9 cellular contexts compared by ENCODE assay signal in the genomic region with DNA sequence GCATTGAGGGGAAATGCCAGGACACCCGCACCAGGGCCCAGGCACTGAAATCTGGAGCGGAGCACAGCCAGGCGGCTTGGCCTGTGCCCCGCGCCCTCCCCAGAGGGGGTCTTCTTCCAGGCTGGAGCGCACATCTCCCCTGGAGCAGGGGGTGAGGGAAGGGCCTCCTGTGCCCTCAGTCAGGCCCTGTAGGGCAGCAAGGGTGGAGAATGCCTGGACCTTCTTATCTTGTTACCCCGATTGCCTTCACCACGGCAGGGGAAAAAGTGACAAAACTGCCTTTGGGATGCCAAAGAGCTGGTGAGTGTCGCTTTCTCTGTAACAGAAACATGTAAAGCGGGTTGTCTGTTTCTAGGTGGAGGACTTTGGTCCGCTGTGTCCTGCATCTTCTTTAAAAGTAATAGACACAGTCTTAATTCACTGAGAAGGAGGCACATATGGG. TPM values are rescaled to one million over a fixed set of nuclear protein-coding genes. Genes with fewer than 3 reads are reported as not detected.
DNase-seq lines count a peak whose midpoint lies in the region; ATAC-seq and TF ChIP-seq lines count a peak whose summit lies in the region.
"Had no signal": no experiment of that assay in that cellular context is flagged by ENCODE, and none has a peak within 500 bp of the region (broad histone marks: within the 10 kb centered on the region; RNA-seq: fewer than 3 reads in every experiment).

No MANE protein-coding gene starts in this region.

- H3K4me1 ChIP-seq in adrenal gland (replicated peaks in 1 of 2), result peaks cover 14 to 21% of the 10 kb centered on the region in 2 donors

- DNase-seq in natural killer cell (no peak), epithelial cell of proximal tubule (ENCODE audit: low read depth) (no peak), nephron progenitor cell (no peak), adrenal gland (no peak), NCI-H524 treated with DMSO at 0.1 percent for 48 hours (lab: John Stamatoyannopoulos, UW) (no peak), HT-29 (ENCODE audit: low spot score) (no peak)
- no peak for DNase-seq in natural killer cell treated with Interleukin-12 subunit alpha and Interleukin-12 subunit beta and Interleukin-15 and Interleukin-18, amount 100 ng/mL, for 72 hours (ENCODE audit: low spot score)

- H3K4me3 Mint-ChIP-seq in natural killer cell, result peak overlapping the region; percentile 49
- no peak overlapping the region for H3K4me3 Mint-ChIP-seq in natural killer cell treated with Interleukin-12 subunit alpha and Interleukin-12 subunit beta and Interleukin-15 and Interleukin-18, amount 100 ng/mL, for 72 hours
- H3K4me3 Mint-ChIP-seq in nephron progenitor cell, result peak overlapping the region; percentile 85

- TF ChIP-seq POLR2A in adrenal gland (IDR thresholded peaks at IDR 0.05), result no peak

- H3K36me3 Mint-ChIP-seq in natural killer cell, result no peaks in the 10 kb centered on the region
- H3K36me3 Mint-ChIP-seq in natural killer cell treated with Interleukin-12 subunit alpha and Interleukin-12 subunit beta and Interleukin-15 and Interleukin-18, amount 100 ng/mL, for 72 hours, result peaks cover 5% of the 10 kb centered on the region
- peaks cover 8% of the 10 kb centered on the region for H3K36me3 Mint-ChIP-seq in nephron progenitor cell (ENCODE audit: low read depth)

- 81 to 92% (median 87%) methylated on average over 6 to 11 of the region's 11 CpGs for WGBS in adrenal gland, 4 donors

- H3K4me3 ChIP-seq in epithelial cell of proximal tubule (ENCODE audit: low read depth, low read length) (peak overlapping the region; percentile 63), adrenal gland (peak overlapping the region in 1 of 4 donors; percentile 78)

- peaks cover 25 to 32% of the 10 kb centered on the region in 2 donors for H3K27me3 Mint-ChIP-seq in natural killer cell (ENCODE audit: low read depth in 2 of 2)
- H3K27me3 Mint-ChIP-seq in natural killer cell treated with Interleukin-12 subunit alpha and Interleukin-12 subunit beta and Interleukin-15 and Interleukin-18, amount 100 ng/mL, for 72 hours, result peaks cover 31 to 40% of the 10 kb centered on the region in 2 donors
- H3K27me3 Mint-ChIP-seq in nephron progenitor cell (ENCODE audit: low read depth, poor library complexity), result peaks cover 2% of the 10 kb centered on the region

- no peaks in the 10 kb centered on the region for H3K9me3 ChIP-seq in adrenal gland (replicated peaks in 1 of 3)

- H3K27me3 ChIP-seq in adrenal gland, result no peaks in the 10 kb centered on the region

- H3K4me1 Mint-ChIP-seq in natural killer cell, result peaks cover 6 to 22% of the 10 kb centered on the region in 2 donors
- peaks cover 11 to 15% of the 10 kb centered on the region in 2 donors for H3K4me1 Mint-ChIP-seq in natural killer cell treated with Interleukin-12 subunit alpha and Interleukin-12 subunit beta and Interleukin-15 and Interleukin-18, amount 100 ng/mL, for 72 hours (ENCODE audit: low read depth in 2 of 2)
- peaks cover 51% of the 10 kb centered on the region for H3K4me1 Mint-ChIP-seq in nephron progenitor cell

- intact Hi-C loops in natural killer cell (cut with micrococcal nuclease), result loop anchor here (2.0 kb wide), 1 partner anchor 48 kb away; the partner anchor contains the start of gene BAHCC1
- intact Hi-C loops in adrenal gland (cut with DNase I), result no loop called here

- TF ChIP-seq CTCF in natural killer cell (IDR thresholded peaks at IDR 0.05) (no peak), epithelial cell of proximal tubule (conservative IDR thresholded peaks at IDR 0.05; ENCODE audit: low read depth, low read length) (no peak), nephron progenitor cell (IDR thresholded peaks at IDR 0.05) (no peak), adrenal gland (IDR thresholded peaks at IDR 0.05) (no peak)

- no peaks in the 10 kb centered on the region for H3K36me3 ChIP-seq in adrenal gland (replicated peaks in 1 of 2)

- no peak overlapping the region for H3K27ac Mint-ChIP-seq in natural killer cell
- H3K27ac Mint-ChIP-seq in natural killer cell treated with Interleukin-12 subunit alpha and Interleukin-12 subunit beta and Interleukin-15 and Interleukin-18, amount 100 ng/mL, for 72 hours, result no peak overlapping the region
- H3K27ac Mint-ChIP-seq in nephron progenitor cell, result no peak overlapping the region

- ATAC-seq in natural killer cell (no peak), HG03457 (IDR thresholded peaks at IDR 0.05; ENCODE audit: unreplicated experiment) (no peak)
- ATAC-seq in natural killer cell treated with Interleukin-12 subunit alpha and Interleukin-12 subunit beta and Interleukin-15 and Interleukin-18, amount 100 ng/mL, for 72 hours, result no peak

- H3K9me3 Mint-ChIP-seq in natural killer cell (no peaks in the 10 kb centered on the region), nephron progenitor cell (peaks cover 9% of the 10 kb centered on the region)
- H3K9me3 Mint-ChIP-seq in natural killer cell treated with Interleukin-12 subunit alpha and Interleukin-12 subunit beta and Interleukin-15 and Interleukin-18, amount 100 ng/mL, for 72 hours, result no peaks in the 10 kb centered on the region

- peak overlapping the region in 1 of 5 donors; percentile 7 for H3K27ac ChIP-seq in adrenal gland

RNA-seq across cellular contexts. Expression of gene BAHCC1, which starts 48.3 kb away (rescaled TPM):
- total RNA-seq in natural killer cell (10 to 100 TPM in 1 of 3 donors, 1 to 10 TPM in 2; 2.9 to 17.3 (median 5.7) TPM), epithelial cell of proximal tubule (4.8 and 6.2 TPM in 2 replicates), adrenal gland (10 to 100 TPM; 13.0 to 35.3 (median 19.2) TPM)
- under 1 TPM; 0.52 to 0.84 TPM for total RNA-seq in natural killer cell treated with Interleukin-12 subunit alpha and Interleukin-12 subunit beta and Interleukin-15 and Interleukin-18, amount 100 ng/mL, for 72 hours
- polyA plus RNA-seq in adrenal gland, result 10 to 100 TPM in 2 of 3 donors, 1 to 10 TPM in 1; 2.1 to 68.0 (median 18.2) TPM
- 10.4 and 11.6 TPM in 2 replicates for total RNA-seq in HT-29 (2014; rRNA removed; shearing (Covaris generic))
- total RNA-seq: CD4-positive, alpha-beta memory T cell had no signal
- polyA plus RNA-seq: CD4-positive, alpha-beta memory T cell had no signal

RNA-seq across cellular contexts. Expression of gene SLC38A10, which starts 51.8 kb away (rescaled TPM):
- total RNA-seq in natural killer cell (100 to 1,000 TPM in 1 of 3 donors, 10 to 100 TPM in 2; 72.2 to 104 (median 90.5) TPM), epithelial cell of proximal tubule (67.1 and 71.6 TPM in 2 replicates), adrenal gland (100 to 1,000 TPM in 5 of 8 donors, 10 to 100 TPM in 3; 67.4 to 163 (median 102) TPM)
- 100 to 1,000 TPM in 1 of 2 donors, 10 to 100 TPM in 1; 92.4 to 136 TPM for total RNA-seq in natural killer cell treated with Interleukin-12 subunit alpha and Interleukin-12 subunit beta and Interleukin-15 and Interleukin-18, amount 100 ng/mL, for 72 hours
- 100 to 1,000 TPM in 2 of 3 donors, 10 to 100 TPM in 1; 17.6 to 190 (median 136) TPM for polyA plus RNA-seq in adrenal gland
- 109 and 116 TPM in 2 replicates for total RNA-seq in HT-29 (2014; rRNA removed; shearing (Covaris generic))
